ENCODE assay signal across 33 cellular contexts in genomic region chr16:54766355-54766754, GRCh38.
DNase-seq lines count a peak whose midpoint lies in the region; ATAC-seq, FAIRE-seq and TF ChIP-seq lines count a peak whose summit lies in the region.
"Had no signal": no experiment of that assay in that cellular context is flagged by ENCODE, and none has a peak within 500 bp of the region (broad histone marks: within the 10 kb centered on the region; RNA-seq: fewer than 3 reads in every experiment).

No MANE protein-coding gene starts in this region.

- no peak overlapping the region for H3K9ac ChIP-seq in HepG2 (ENCODE audit: insufficient read depth, low read depth, low read length)
- H3K9ac ChIP-seq: BLaER1; BLaER1 treated with 17β-estradiol and CSF1 and Interleukin-3, amounts not matched to agents 10 nM and 100 nM had no signal

- TF ChIP-seq RAD21 in HepG2 (CRISPR knock-in tag; IDR thresholded peaks at IDR 0.05) = no peak

- no peaks in the 10 kb centered on the region for H3K79me2 ChIP-seq in HepG2 (ENCODE audit: insufficient read depth, low read length)

- in situ Hi-C loops in HepG2 (cut with HindIII; ENCODE audit: extremely low pct_ligation_motif_present, low pct_unique_long_range_greater_than_20kb) = no loop called here

- H3K27me3 ChIP-seq in HepG2 (ENCODE audit: control insufficient read depth in 1 of 2, insufficient read depth in 2 of 2, low read length in 2 of 2) (no peaks in the 10 kb centered on the region), right lobe of liver (no peaks in the 10 kb centered on the region), esophagus muscularis mucosa (peaks cover 0 to 3% (median 0%) of the 10 kb centered on the region in 4 donors)
- H3K27me3 ChIP-seq: BE2C; BLaER1; BLaER1 treated with 17β-estradiol and CSF1 and Interleukin-3, amounts not matched to agents 10 nM and 100 nM had no signal

- H3K36me3 ChIP-seq in HepG2 (replicated peaks in 1 of 2; ENCODE audit: control insufficient read depth in 1 of 2, insufficient read depth in 2 of 2, low read length in 2 of 2) (no peaks in the 10 kb centered on the region), right lobe of liver (no peaks in the 10 kb centered on the region), HEK293 (ENCODE audit: control insufficient read depth in 2 of 2, insufficient read depth in 1 of 2, low read length in 2 of 2) (no peaks in the 10 kb centered on the region), esophagus muscularis mucosa (no peaks in the 10 kb centered on the region)
- H3K36me3 ChIP-seq: BE2C; BLaER1; BLaER1 treated with 17β-estradiol and CSF1 and Interleukin-3, amounts not matched to agents 10 nM and 100 nM had no signal

- TF ChIP-seq CTCF in HepG2 (CRISPR knock-in tag; IDR thresholded peaks at IDR 0.05) = no peak
- TF ChIP-seq CTCF in right lobe of liver (IDR thresholded peaks at IDR 0.05) = no peak
- TF ChIP-seq CTCF in HEK293 (tag by site-specific recombination; IDR thresholded peaks at IDR 0.05) = no peak
- TF ChIP-seq CTCF in esophagus muscularis mucosa (IDR thresholded peaks at IDR 0.05) = no peak

- H3K27ac ChIP-seq in HepG2 (ENCODE audit: extremely low read length, insufficient read depth, low read length) (no peak overlapping the region), right lobe of liver (no peak overlapping the region), HEK293 (ENCODE audit: extremely low read depth, low read depth, low read length) (no peak overlapping the region), esophagus muscularis mucosa (replicated peaks in 1 of 4) (no peak overlapping the region)
- H3K27ac ChIP-seq: 22Rv1; A549; BLaER1; BLaER1 treated with 17β-estradiol and CSF1 and Interleukin-3, amounts not matched to agents 10 nM and 100 nM; C4-2B had no signal

- no peaks in the 10 kb centered on the region for H4K20me1 ChIP-seq in HepG2 (ENCODE audit: insufficient read depth, low read length)
- H4K20me1 ChIP-seq: BLaER1; BLaER1 treated with 17β-estradiol and CSF1 and Interleukin-3, amounts not matched to agents 10 nM and 100 nM had no signal

- POLR2A ChIA-PET in HepG2 (lab: Yijun Ruan, JAX) = no interaction called here
- POLR2A ChIA-PET in HEK293 (lab: Yijun Ruan, JAX) = no interaction called here

- H3K4me3 ChIP-seq in HepG2 (replicated peaks in 1 of 3; ENCODE audit: insufficient read depth in 1 of 3, low read depth in 2 of 3, low read length in 3 of 3) (no peak overlapping the region), right lobe of liver (no peak overlapping the region), HEK293 (ENCODE audit: low read depth, low read length) (no peak overlapping the region), esophagus muscularis mucosa (no peak overlapping the region)
- H3K4me3 ChIP-seq: A549; BLaER1; BLaER1 treated with 17β-estradiol and CSF1 and Interleukin-3, amounts not matched to agents 10 nM and 100 nM had no signal

- no peak overlapping the region for H3K4me2 ChIP-seq in HepG2 (ENCODE audit: low read depth, low read length)
- H3K4me2 ChIP-seq: A549; BLaER1; BLaER1 treated with 17β-estradiol and CSF1 and Interleukin-3, amounts not matched to agents 10 nM and 100 nM had no signal

- TF ChIP-seq POLR2A in HepG2 (IDR thresholded peaks at IDR 0.05; ENCODE audit: insufficient read depth in 1 of 2, low read depth in 2 of 2, low read length in 2 of 2) (no peak), right lobe of liver (IDR thresholded peaks at IDR 0.05) (no peak), esophagus muscularis mucosa (IDR thresholded peaks at IDR 0.05; ENCODE audit: low read depth) (no peak)

- intact Hi-C loops in HepG2 (cut with micrococcal nuclease; ENCODE audit: unreplicated experiment) (no loop called here), right lobe of liver (cut with DNase I) (no loop called here), esophagus muscularis mucosa (cut with DNase I) (no loop called here)

- DNase-seq in HepG2 (ENCODE audit: low spot score) (no peak), right lobe of liver (no peak), esophagus muscularis mucosa (ENCODE audit: extremely low spot score) (peak; percentile 81), NCI-H345 treated with DMSO at 0.1 percent for 48 hours (lab: John Stamatoyannopoulos, UW; ENCODE audit: unreplicated experiment) (no peak), iPS-NIHi11 (ENCODE audit: low spot score) (no peak)
- DNase-seq: 8988T; ACHN; AML-193; BE2C; C1 segment of cervical spinal cord; Caco-2; Calu3; CD4-positive, alpha-beta memory T cell; CD4-positive, alpha-beta T cell; CD4-positive, CD25-positive, alpha-beta regulatory T cell; CD8-positive, alpha-beta memory T cell; CD8-positive, alpha-beta T cell; COR-L47; DMS 273 treated with DMSO at 0.1 percent for 48 hours; DMS153; DMS53; DMS79; DMS79 treated with DMSO at 0.1 percent for 48 hours; DND-41; EL had no signal

- H2AFZ ChIP-seq in HepG2 (ENCODE audit: low read length) = no peak overlapping the region

- H3K9me3 ChIP-seq in HepG2 (ENCODE audit: low read length) (no peaks in the 10 kb centered on the region), right lobe of liver (no peaks in the 10 kb centered on the region), HEK293 (ENCODE audit: control insufficient read depth, insufficient read depth, low read depth, low read length) (no peaks in the 10 kb centered on the region), esophagus muscularis mucosa (peaks cover 0 to 9% (median 4%) of the 10 kb centered on the region in 4 donors)
- H3K9me3 ChIP-seq: BE2C, BLaER1 had no signal

- no peaks in the 10 kb centered on the region for H3K4me1 ChIP-seq in HepG2 (ENCODE audit: insufficient read depth, low read length)
- H3K4me1 ChIP-seq in right lobe of liver = no peaks in the 10 kb centered on the region
- no peaks in the 10 kb centered on the region for H3K4me1 ChIP-seq in HEK293 (ENCODE audit: control insufficient read depth, insufficient read depth, low read length)
- H3K4me1 ChIP-seq in esophagus muscularis mucosa = no peaks in the 10 kb centered on the region
- H3K4me1 ChIP-seq: A549; BE2C; BLaER1; BLaER1 treated with 17β-estradiol and CSF1 and Interleukin-3, amounts not matched to agents 10 nM and 100 nM; Caco-2 had no signal

- ATAC-seq in HepG2 (no peak), right lobe of liver (no peak)
- ATAC-seq: A549; CD8-positive, alpha-beta T cell had no signal

- CTCF ChIA-PET in HepG2 (lab: Yijun Ruan, JAX; ENCODE audit: low intra/inter-chr PET ratio, low total read pairs) = no interaction called here
- CTCF ChIA-PET in HEK293 (lab: Yijun Ruan, JAX) = interaction anchor here (0.6 kb wide), 1 partner anchor 14 kb away, joined by 3 read pairs; no protein-coding TSS in a partner anchor

- no TSS peak for BruUV-seq in HepG2 (replicated peaks; lab: Mats Ljungman, UMichigan)

- no peak for FAIRE-seq in HepG2 (lab: Jason Lieb, UNC)
- FAIRE-seq: A204.1, A549, D721Med had no signal

- WGBS in HepG2 (ENCODE audit: low lambda C conversion rate) = 4% methylated on average over 3 of the region's 3 CpGs
- 60% methylated on average over 3 of the region's 3 CpGs for WGBS in right lobe of liver (ENCODE audit: insufficient coverage, low coverage, low lambda C conversion rate, missing lambda C conversion rate)
- WGBS in esophagus muscularis mucosa = 74% methylated on average over 3 of the region's 3 CpGs

- TF ChIP-seq EP300 in HepG2 (IDR thresholded peaks at IDR 0.05; ENCODE audit: low read depth in 2 of 2, low read length in 2 of 2) (no peak), HepG2 (CRISPR knock-in tag; IDR thresholded peaks at IDR 0.05; ENCODE audit: borderline replicate concordance) (no peak), esophagus muscularis mucosa (IDR thresholded peaks at IDR 0.05) (no peak)

TF ChIP-seq in HepG2, 621 proteins besides CTCF, POLR2A, EP300 and RAD21:
- no peak for TF ChIP-seq ZSCAN20 (CRISPR knock-in tag; IDR thresholded peaks at IDR 0.05; ENCODE audit: borderline replicate concordance)
- TF ChIP-seq ZKSCAN8 (CRISPR knock-in tag; IDR thresholded peaks at IDR 0.05; ENCODE audit: borderline replicate concordance) = no peak
- TF ChIP-seq RBAK (CRISPR knock-in tag; IDR thresholded peaks at IDR 0.05) = peak; percentile 83

TF ChIP-seq in HEK293, 187 proteins besides CTCF, POLR2A, EP300 and RAD21:
- no peak for TF ChIP-seq ZNF10 (tag by site-specific recombination; IDR thresholded peaks at IDR 0.05)
- no peak for TF ChIP-seq ZNF121 (tag by site-specific recombination; IDR thresholded peaks at IDR 0.05)
- TF ChIP-seq FEZF1 (tag by site-specific recombination; IDR thresholded peaks at IDR 0.05) = no peak
- TF ChIP-seq RBAK (tag by site-specific recombination; IDR thresholded peaks at IDR 0.05) = peak; percentile 86
- no peak for TF ChIP-seq ZNF664 (tag by site-specific recombination; IDR thresholded peaks at IDR 0.05)
- no peak for TF ChIP-seq GLI4 (tag by site-specific recombination; IDR thresholded peaks at IDR 0.05)

Comparison
In these comparisons a context has a peak if more than half of its experiments do, and no peak if none do; other contexts are left out.
1. Of the 63 proteins assayed by ChIP-seq in both HepG2 and HEK293: peak only in HepG2: none; only in HEK293: none; in both: RBAK; in neither: 62.